In genomic region chr5:138340008-138340407, GRCh38 we compare ENCODE assay signal across 11 cellular contexts. TPM values are rescaled to one million over a fixed set of nuclear protein-coding genes. Genes with fewer than 3 reads are reported as not detected.
DNase-seq lines count a peak whose midpoint lies in the region; ATAC-seq, FAIRE-seq and TF ChIP-seq lines count a peak whose summit lies in the region.
"Had no signal": no experiment of that assay in that cellular context is flagged by ENCODE, and none has a peak within 500 bp of the region (broad histone marks: within the 10 kb centered on the region; RNA-seq: fewer than 3 reads in every experiment).

No MANE protein-coding gene starts in this region.

- H3K36me3 ChIP-seq in keratinocyte (ENCODE audit: control insufficient read depth in 2 of 2, extremely low read depth in 1 of 2, insufficient read depth in 2 of 2, low read length in 2 of 2): peaks cover 6 to 18% of the 10 kb centered on the region in 2 experiments
- peaks cover 9 to 20% of the 10 kb centered on the region in 2 donors for H3K36me3 ChIP-seq in stomach smooth muscle (ENCODE audit: control insufficient read depth in 2 of 2, insufficient read depth in 2 of 2, low read length in 2 of 2)
- peaks cover 3% of the 10 kb centered on the region; the same call in 1 of the 2 replicates for H3K36me3 ChIP-seq in MM.1S (replicated peaks; ENCODE audit: insufficient read depth, low read length)

- H3F3A ChIP-seq in MM.1S (ENCODE audit: insufficient read depth, low read length): no peaks in the 10 kb centered on the region

- no peak for FAIRE-seq in keratinocyte (lab: Jason Lieb, UNC)

- POLR2A ChIA-PET in activated CD4-positive, alpha-beta memory T cell treated with anti-CD3 and anti-CD28 coated beads, Interleukin-2, amount 10 ng/mL, durations not matched to agents 7 days and 5 days (lab: Charles Lee): interaction anchor here (0.6 to 6.1 kb wide), 7 partner anchors 9 to 235 kb away, joined by 3 to 182 read pairs (median 4); partner anchors contain the start of genes CDC23, HSPA9 and KDM3B

- H3K4me3 Mint-ChIP-seq in activated CD8-positive, alpha-beta memory T cell treated with anti-CD3 and anti-CD28 coated beads, Interleukin-2, amount 10 ng/mL, durations not matched to agents 7 days and 5 days: peak overlapping the region; percentile 84
- H3K4me3 Mint-ChIP-seq in activated CD4-positive, alpha-beta memory T cell treated with anti-CD3 and anti-CD28 coated beads, Interleukin-2, amount 10 ng/mL, durations not matched to agents 7 days and 5 days: peak overlapping the region; percentile 82

- peaks cover 36% of the 10 kb centered on the region for H3K79me2 ChIP-seq in keratinocyte (ENCODE audit: control insufficient read depth, insufficient read depth, low read length)
- peaks cover 48% of the 10 kb centered on the region for H3K79me2 ChIP-seq in MM.1S (ENCODE audit: low read length)

- H3K9me2 ChIP-seq in MM.1S (replicated peaks; ENCODE audit: insufficient read depth, low read length): no peaks in the 10 kb centered on the region

- H3K27ac Mint-ChIP-seq in activated CD8-positive, alpha-beta memory T cell treated with anti-CD3 and anti-CD28 coated beads, Interleukin-2, amount 10 ng/mL, durations not matched to agents 7 days and 5 days: peak overlapping the region; percentile 87
- no peak overlapping the region for H3K27ac Mint-ChIP-seq in activated CD4-positive, alpha-beta memory T cell treated with anti-CD3 and anti-CD28 coated beads, Interleukin-2, amount 10 ng/mL, durations not matched to agents 7 days and 5 days

- CTCF ChIA-PET in activated CD8-positive, alpha-beta memory T cell treated with anti-CD3 and anti-CD28 coated beads, Interleukin-2, amount 10 ng/mL, durations not matched to agents 7 days and 5 days (lab: Charles Lee): interaction anchor here (0.8 to 13.9 kb wide), 4 partner anchors 9 to 129 kb away, joined by 3 to 382 read pairs (median 3); partner anchors contain the start of genes CDC25C and KDM3B
- CTCF ChIA-PET in activated CD4-positive, alpha-beta memory T cell treated with anti-CD3 and anti-CD28 coated beads, Interleukin-2, amount 10 ng/mL, durations not matched to agents 7 days and 5 days (lab: Charles Lee): interaction anchor here (17.2 kb wide), 1 partner anchor 11 kb away, joined by 387 read pairs; the partner anchor contains the start of gene KDM3B

- peaks cover 37% of the 10 kb centered on the region for H3K4me1 Mint-ChIP-seq in activated CD8-positive, alpha-beta memory T cell treated with anti-CD3 and anti-CD28 coated beads, Interleukin-2, amount 10 ng/mL, durations not matched to agents 7 days and 5 days
- H3K4me1 Mint-ChIP-seq in activated CD4-positive, alpha-beta memory T cell treated with anti-CD3 and anti-CD28 coated beads, Interleukin-2, amount 10 ng/mL, durations not matched to agents 7 days and 5 days: peaks cover 41% of the 10 kb centered on the region

- H3K27me3 Mint-ChIP-seq in activated CD8-positive, alpha-beta memory T cell treated with anti-CD3 and anti-CD28 coated beads, Interleukin-2, amount 10 ng/mL, durations not matched to agents 7 days and 5 days: no peaks in the 10 kb centered on the region
- H3K27me3 Mint-ChIP-seq in activated CD4-positive, alpha-beta memory T cell treated with anti-CD3 and anti-CD28 coated beads, Interleukin-2, amount 10 ng/mL, durations not matched to agents 7 days and 5 days: no peaks in the 10 kb centered on the region

- H3K27ac ChIP-seq in keratinocyte (ENCODE audit: control insufficient read depth, insufficient read depth, low read length): no peak overlapping the region
- no peak overlapping the region for H3K27ac ChIP-seq in stomach smooth muscle (ENCODE audit: low read length)
- no peak overlapping the region for H3K27ac ChIP-seq in MM.1S (ENCODE audit: low read length)

- H3K4me3 ChIP-seq in keratinocyte (ENCODE audit: control insufficient read depth in 2 of 3, extremely low read depth in 1 of 3, insufficient read depth in 2 of 3, low read depth in 1 of 3, low read length in 3 of 3) (peak overlapping the region in 2 of 3 experiments; percentile 92), stomach smooth muscle (ENCODE audit: low read length in 2 of 2) (peak overlapping the region in 1 of 2 donors; percentile 94), MM.1S (ENCODE audit: low read length) (no peak overlapping the region)

- H3K9ac ChIP-seq in keratinocyte (ENCODE audit: control insufficient read depth, extremely low read depth, insufficient read depth, low read length): no peak overlapping the region
- peak overlapping the region; percentile 4 to 98 for H3K9ac ChIP-seq in stomach smooth muscle (ENCODE audit: low read length in 2 of 2)
- H3K9ac ChIP-seq in MM.1S (ENCODE audit: low read length): no peak overlapping the region

- H3K27me3 ChIP-seq in keratinocyte (ENCODE audit: control insufficient read depth, extremely low read depth, insufficient read depth, low read length) (no peaks in the 10 kb centered on the region), stomach smooth muscle (ENCODE audit: control insufficient read depth in 1 of 2, insufficient read depth in 2 of 2, low read length in 2 of 2) (no peaks in the 10 kb centered on the region), MM.1S (replicated peaks; ENCODE audit: insufficient read depth, low read length) (no peaks in the 10 kb centered on the region)

- no peaks in the 10 kb centered on the region for H4K20me1 ChIP-seq in keratinocyte (ENCODE audit: control insufficient read depth, extremely low read depth, insufficient read depth, low read length)
- H4K20me1 ChIP-seq in MM.1S (ENCODE audit: insufficient read depth, low read length): no peaks in the 10 kb centered on the region

- no peak overlapping the region for H2AFZ ChIP-seq in keratinocyte (ENCODE audit: control insufficient read depth, low read length)
- no peak overlapping the region for H2AFZ ChIP-seq in MM.1S (ENCODE audit: low read length)

- H3K36me3 Mint-ChIP-seq in activated CD8-positive, alpha-beta memory T cell treated with anti-CD3 and anti-CD28 coated beads, Interleukin-2, amount 10 ng/mL, durations not matched to agents 7 days and 5 days: peaks cover 19% of the 10 kb centered on the region
- peaks cover 32% of the 10 kb centered on the region for H3K36me3 Mint-ChIP-seq in activated CD4-positive, alpha-beta memory T cell treated with anti-CD3 and anti-CD28 coated beads, Interleukin-2, amount 10 ng/mL, durations not matched to agents 7 days and 5 days (ENCODE audit: low read depth)

- no peak for ATAC-seq in activated CD8-positive, alpha-beta memory T cell treated with anti-CD3 and anti-CD28 coated beads, Interleukin-2, amount 10 ng/mL, durations not matched to agents 7 days and 5 days
- ATAC-seq in GM21390 (IDR thresholded peaks at IDR 0.05; ENCODE audit: unreplicated experiment): no peak
- ATAC-seq in HG03095 (IDR thresholded peaks at IDR 0.05; ENCODE audit: unreplicated experiment): no peak

- H3K9me3 ChIP-seq in keratinocyte (ENCODE audit: control insufficient read depth, low read depth, low read length): no peaks in the 10 kb centered on the region
- no peaks in the 10 kb centered on the region for H3K9me3 ChIP-seq in stomach smooth muscle (ENCODE audit: control insufficient read depth in 2 of 2, low read length in 2 of 2)
- no peaks in the 10 kb centered on the region for H3K9me3 ChIP-seq in MM.1S (replicated peaks; ENCODE audit: insufficient read depth, low read length)

- dilution Hi-C loops in keratinocyte (cut with MboI; ENCODE audit: extremely low pct_ligation_motif_present, low sequenced_read_pairs): no loop called here

- H3K4me1 ChIP-seq in keratinocyte (ENCODE audit: control insufficient read depth, extremely low read depth, insufficient read depth, low read length): peaks cover 14% of the 10 kb centered on the region
- peaks cover 18% of the 10 kb centered on the region for H3K4me1 ChIP-seq in stomach smooth muscle (ENCODE audit: control insufficient read depth, insufficient read depth, low read length)
- H3K4me1 ChIP-seq in MM.1S (ENCODE audit: low read length): peaks cover 13% of the 10 kb centered on the region

- H3K9me3 Mint-ChIP-seq in activated CD8-positive, alpha-beta memory T cell treated with anti-CD3 and anti-CD28 coated beads, Interleukin-2, amount 10 ng/mL, durations not matched to agents 7 days and 5 days (ENCODE audit: low read depth): no peaks in the 10 kb centered on the region
- no peaks in the 10 kb centered on the region for H3K9me3 Mint-ChIP-seq in activated CD4-positive, alpha-beta memory T cell treated with anti-CD3 and anti-CD28 coated beads, Interleukin-2, amount 10 ng/mL, durations not matched to agents 7 days and 5 days

- H3K4me2 ChIP-seq in keratinocyte (ENCODE audit: control insufficient read depth, extremely low read depth, insufficient read depth, low read depth, low read length): peak overlapping the region; percentile 93
- no peak overlapping the region; the same call in 1 of the 2 replicates for H3K4me2 ChIP-seq in MM.1S (ENCODE audit: low read depth, low read length)

- no peak for DNase-seq in activated CD8-positive, alpha-beta memory T cell treated with anti-CD3 and anti-CD28 coated beads, Interleukin-2, amount 10 ng/mL, durations not matched to agents 7 days and 5 days
- DNase-seq in activated CD8-positive, alpha-beta memory T cell treated with anti-CD3 and anti-CD28 coated beads, Interleukin-2, amount 50 U/mL, for 48 hours: no peak
- DNase-seq in activated CD4-positive, alpha-beta memory T cell treated with anti-CD3 and anti-CD28 coated beads, Interleukin-2, amount 10 ng/mL, durations not matched to agents 7 days and 5 days: no peak
- DNase-seq in keratinocyte (ENCODE audit: low read depth, low spot score) (no peak), MM.1S (no peak)
- DNase-seq: NCI-H1092; stimulated activated CD4-positive, alpha-beta T cell treated with anti-CD3 and anti-CD28 coated beads, Interleukin-15, amount 100 ng/mL, for 24 hours; SW 1271 had no signal

- peaks cover 2% of the 10 kb centered on the region for H3K9me1 ChIP-seq in keratinocyte (ENCODE audit: control insufficient read depth, extremely low read depth, insufficient read depth, low read length)

- TF ChIP-seq CTCF in keratinocyte (optimal IDR thresholded peaks at IDR 0.05 in 1 of 3, IDR thresholded peaks at IDR 0.05 in 1 of 3, conservative IDR thresholded peaks at IDR 0.05 in 1 of 3; ENCODE audit: extremely low read depth in 1 of 3, insufficient read depth in 2 of 3, low read length in 3 of 3) (no peak), MM.1S (IDR thresholded peaks at IDR 0.05; ENCODE audit: low read length) (no peak)

RNA-seq across cellular contexts. Expression of gene FAM53C, which starts 1.9 kb away (rescaled TPM):
- 10 to 100 TPM; 30.5 to 33.5 TPM for total RNA-seq in activated CD8-positive, alpha-beta memory T cell treated with anti-CD3 and anti-CD28 coated beads, Interleukin-2, amount 10 ng/mL, durations not matched to agents 7 days and 5 days
- 10 to 100 TPM; 21.7 to 27.1 TPM for total RNA-seq in activated CD4-positive, alpha-beta memory T cell treated with anti-CD3 and anti-CD28 coated beads, Interleukin-2, amount 10 ng/mL, durations not matched to agents 7 days and 5 days
- 24.6 to 31.5 TPM (median 25.5 TPM) in 3 replicates for polyA plus RNA-seq in keratinocyte
- 10.8 TPM for polyA plus RNA-seq in keratinocyte (2011; ENCODE audit: low read depth)
- 24.5 and 28.4 TPM in 2 replicates for polyA plus RNA-seq in keratinocyte (2011; cell fraction: cytosol; rRNA removed)
- 34.3 and 35.0 TPM in 2 replicates for polyA plus RNA-seq in keratinocyte (2011; cell fraction: nucleus; rRNA removed)
- 17.4 and 25.6 TPM in 2 replicates for polyA plus RNA-seq in keratinocyte (2012; ENCODE audit: low replicate concordance)
- 33.6 to 39.1 TPM (median 38.3 TPM) in 3 replicates for polyA minus RNA-seq in keratinocyte
- 46.8 TPM for polyA minus RNA-seq in keratinocyte (2011; cell fraction: cytosol; rRNA and poly(A)+ RNA removed)
- 20.5 and 25.0 TPM in 2 replicates for polyA minus RNA-seq in keratinocyte (2011; cell fraction: nucleus; rRNA and poly(A)+ RNA removed)

RNA-seq across cellular contexts. Expression of gene CDC25C, which starts 8.4 kb away (rescaled TPM):
- 10 to 100 TPM; 14.9 to 21.3 TPM for total RNA-seq in activated CD8-positive, alpha-beta memory T cell treated with anti-CD3 and anti-CD28 coated beads, Interleukin-2, amount 10 ng/mL, durations not matched to agents 7 days and 5 days
- total RNA-seq in activated CD4-positive, alpha-beta memory T cell treated with anti-CD3 and anti-CD28 coated beads, Interleukin-2, amount 10 ng/mL, durations not matched to agents 7 days and 5 days: 10 to 100 TPM; 15.2 to 18.4 TPM
- 1.4 to 4.7 TPM (median 3.1 TPM) in 3 replicates for polyA plus RNA-seq in keratinocyte
- 0.42 TPM for polyA plus RNA-seq in keratinocyte (2011; ENCODE audit: low read depth)
- 0.94 and 1.1 TPM in 2 replicates for polyA plus RNA-seq in keratinocyte (2011; cell fraction: cytosol; rRNA removed)
- polyA plus RNA-seq in keratinocyte (2011; cell fraction: nucleus; rRNA removed): 1.2 and 1.3 TPM in 2 replicates
- polyA plus RNA-seq in keratinocyte (2012; ENCODE audit: low replicate concordance): 0.25 and 1.8 TPM in 2 replicates
- 0.46 to 2.5 TPM (median 2.0 TPM) in 3 replicates for polyA minus RNA-seq in keratinocyte
- polyA minus RNA-seq in keratinocyte (2011; cell fraction: cytosol; rRNA and poly(A)+ RNA removed): not detected
- polyA minus RNA-seq in keratinocyte (2011; cell fraction: nucleus; rRNA and poly(A)+ RNA removed): 0.32 and 1.2 TPM in 2 replicates

RNA-seq across cellular contexts. Expression of gene KDM3B, which starts 12.5 kb away (rescaled TPM):
- total RNA-seq in activated CD8-positive, alpha-beta memory T cell treated with anti-CD3 and anti-CD28 coated beads, Interleukin-2, amount 10 ng/mL, durations not matched to agents 7 days and 5 days: 10 to 100 TPM; 57.4 to 60.5 TPM
- total RNA-seq in activated CD4-positive, alpha-beta memory T cell treated with anti-CD3 and anti-CD28 coated beads, Interleukin-2, amount 10 ng/mL, durations not matched to agents 7 days and 5 days: 10 to 100 TPM; 51.9 to 57.9 TPM
- 17.2 to 29.1 TPM (median 28.8 TPM) in 3 replicates for polyA plus RNA-seq in keratinocyte
- polyA plus RNA-seq in keratinocyte (2011; ENCODE audit: low read depth): 34.7 TPM
- polyA plus RNA-seq in keratinocyte (2011; cell fraction: cytosol; rRNA removed): 18.5 and 24.3 TPM in 2 replicates
- 53.3 and 57.2 TPM in 2 replicates for polyA plus RNA-seq in keratinocyte (2011; cell fraction: nucleus; rRNA removed)
- 18.8 and 26.1 TPM in 2 replicates for polyA plus RNA-seq in keratinocyte (2012; ENCODE audit: low replicate concordance)
- polyA minus RNA-seq in keratinocyte: 27.7 to 55.1 TPM (median 29.9 TPM) in 3 replicates
- 29.5 TPM for polyA minus RNA-seq in keratinocyte (2011; cell fraction: cytosol; rRNA and poly(A)+ RNA removed)
- 38.8 and 76.8 TPM in 2 replicates for polyA minus RNA-seq in keratinocyte (2011; cell fraction: nucleus; rRNA and poly(A)+ RNA removed)

Comparison
In these comparisons a context has a peak if more than half of its experiments do, and no peak if none do; other contexts are left out.
1. H3K9ac ChIP-seq: peak in stomach smooth muscle (2 of 2); none in keratinocyte (single experiment) and MM.1S (single experiment).